In genomic region chr6:3159805-3160781, GRCh38 we compare ENCODE assay signal across 8 cellular contexts. TPM values are rescaled to one million over a fixed set of nuclear protein-coding genes. Genes with fewer than 3 reads are reported as not detected.
DNase-seq lines count a peak whose midpoint lies in the region; ATAC-seq and TF ChIP-seq lines count a peak whose summit lies in the region.

No MANE protein-coding gene starts in this region.

- CTCF ChIA-PET in CD4-positive, alpha-beta T cell (lab: Charles Lee), result interaction anchor here (2.5 kb wide), 1 partner anchor 91 kb away, joined by 10 read pairs; no protein-coding TSS in a partner anchor

- no peak for TF ChIP-seq CTCF in CD4-positive, alpha-beta T cell (IDR thresholded peaks at IDR 0.05)
- TF ChIP-seq CTCF in glutamatergic neuron (IDR thresholded peaks at IDR 0.05; ENCODE audit: partially characterized antibody, unreplicated experiment), result no peak

- peaks cover 4% of the 10 kb centered on the region for H3K36me3 Mint-ChIP-seq in CD4-positive, alpha-beta T cell (ENCODE audit: low read depth)
- H3K36me3 Mint-ChIP-seq in glutamatergic neuron (ENCODE audit: unreplicated experiment), result peaks cover 6% of the 10 kb centered on the region

- no peaks in the 10 kb centered on the region for H3K9me3 Mint-ChIP-seq in CD4-positive, alpha-beta T cell
- H3K9me3 Mint-ChIP-seq in glutamatergic neuron (ENCODE audit: unreplicated experiment), result peaks cover 21% of the 10 kb centered on the region

- H3K27me3 Mint-ChIP-seq in CD4-positive, alpha-beta T cell, result peaks cover 8% of the 10 kb centered on the region
- peaks cover 11% of the 10 kb centered on the region for H3K27me3 Mint-ChIP-seq in glutamatergic neuron (ENCODE audit: unreplicated experiment)

- peak; percentile 65 for ATAC-seq in CD4-positive, alpha-beta T cell (ENCODE audit: poor library complexity)
- ATAC-seq in HG03280 (IDR thresholded peaks at IDR 0.05; ENCODE audit: unreplicated experiment) (no peak), GM21423 (IDR thresholded peaks at IDR 0.05; ENCODE audit: unreplicated experiment) (no peak), HG02763 (IDR thresholded peaks at IDR 0.05; ENCODE audit: unreplicated experiment) (no peak)

- H3K27me3 ChIP-seq in CD4-positive, alpha-beta T cell (ENCODE audit: control insufficient read depth, insufficient read depth, low read length), result no peaks in the 10 kb centered on the region

- peaks cover 51% of the 10 kb centered on the region for H3K4me1 Mint-ChIP-seq in CD4-positive, alpha-beta T cell (ENCODE audit: low read depth)
- peaks cover 22% of the 10 kb centered on the region for H3K4me1 Mint-ChIP-seq in glutamatergic neuron (ENCODE audit: low read depth, unreplicated experiment)

- peak overlapping the region; percentile 87 for H3K27ac Mint-ChIP-seq in CD4-positive, alpha-beta T cell
- H3K27ac Mint-ChIP-seq in glutamatergic neuron (ENCODE audit: unreplicated experiment), result peak overlapping the region; percentile 48

- peak; percentile 43 to 74 (median 56) for DNase-seq in CD4-positive, alpha-beta T cell
- DNase-seq in NCI-H460 (ENCODE audit: extremely low read depth, low read depth), result peak; percentile 68
- peak; percentile 62 for DNase-seq in activated T-cell treated with anti-CD3 and anti-CD28 coated beads for 4 hours
- DNase-seq in glutamatergic neuron, result no peak
- DNase-seq in stimulated activated CD4-positive, alpha-beta T cell treated with anti-CD3 and anti-CD28 coated beads, Interleukin-4, amount 100 ng/mL, for 1 hour, result peak; percentile 61

- intact Hi-C loops in CD4-positive, alpha-beta T cell (cut with DNase I, micrococcal nuclease), result loop anchor here (2.0 to 10.0 kb wide), 8 partner anchors 33 to 395 kb away; partner anchors contain the start of genes BPHL (in 1 of the 2), PSMG4 (in 1 of the 2), RIPK1 (in 1 of the 2) and TUBB2B (in 1 of the 2)

- H3K9me3 ChIP-seq in CD4-positive, alpha-beta T cell (ENCODE audit: control insufficient read depth, low read length), result no peaks in the 10 kb centered on the region

- peak overlapping the region; percentile 40 for H3K27ac ChIP-seq in CD4-positive, alpha-beta T cell (ENCODE audit: low read depth, low read length)

- POLR2A ChIA-PET in CD4-positive, alpha-beta T cell (lab: Charles Lee), result interaction anchor here (0.6 kb wide), 1 partner anchor 170 kb away, joined by 3 read pairs; no protein-coding TSS in a partner anchor

- peak overlapping the region; percentile 82 for H3K4me3 Mint-ChIP-seq in CD4-positive, alpha-beta T cell
- peak overlapping the region; percentile 53 for H3K4me3 Mint-ChIP-seq in glutamatergic neuron (ENCODE audit: unreplicated experiment)

RNA-seq across cellular contexts. Expression of gene TUBB2A, which starts 2.7 kb away (rescaled TPM):
- total RNA-seq in CD4-positive, alpha-beta T cell, result 10 to 100 TPM; 54.3 to 58.5 TPM
- 17.1 and 19.5 TPM in 2 replicates for total RNA-seq in NCI-H460 (2014; rRNA removed; shearing (Covaris generic))
- polyA plus RNA-seq in NCI-H460 (2014; cell fraction: nucleus; rRNA removed), result 66.6 and 81.0 TPM in 2 replicates
- 769 TPM for total RNA-seq in glutamatergic neuron (ENCODE audit: unreplicated experiment)

RNA-seq across cellular contexts. Expression of gene BPHL, which starts 41.6 kb away (rescaled TPM):
- total RNA-seq in CD4-positive, alpha-beta T cell, result 1 to 10 TPM; 5.2 to 5.7 TPM
- total RNA-seq in NCI-H460 (2014; rRNA removed; shearing (Covaris generic)), result 14.9 and 16.1 TPM in 2 replicates
- 16.1 and 18.1 TPM in 2 replicates for polyA plus RNA-seq in NCI-H460 (2014; cell fraction: nucleus; rRNA removed)
- 72.1 TPM for total RNA-seq in glutamatergic neuron (ENCODE audit: unreplicated experiment)

Comparison
In these comparisons a context has a peak if more than half of its experiments do, and no peak if none do; other contexts are left out.
1. RNA of gene TUBB2A, which starts 2.7 kb away (total RNA-seq): 769 TPM in glutamatergic neuron (single experiment); 54.3 to 58.5 TPM in CD4-positive, alpha-beta T cell and 17.1 to 19.5 TPM in NCI-H460; every median in the first group is over 10 times any median in the second.